8 cellular contexts compared by ENCODE assay signal in the genomic region with DNA sequence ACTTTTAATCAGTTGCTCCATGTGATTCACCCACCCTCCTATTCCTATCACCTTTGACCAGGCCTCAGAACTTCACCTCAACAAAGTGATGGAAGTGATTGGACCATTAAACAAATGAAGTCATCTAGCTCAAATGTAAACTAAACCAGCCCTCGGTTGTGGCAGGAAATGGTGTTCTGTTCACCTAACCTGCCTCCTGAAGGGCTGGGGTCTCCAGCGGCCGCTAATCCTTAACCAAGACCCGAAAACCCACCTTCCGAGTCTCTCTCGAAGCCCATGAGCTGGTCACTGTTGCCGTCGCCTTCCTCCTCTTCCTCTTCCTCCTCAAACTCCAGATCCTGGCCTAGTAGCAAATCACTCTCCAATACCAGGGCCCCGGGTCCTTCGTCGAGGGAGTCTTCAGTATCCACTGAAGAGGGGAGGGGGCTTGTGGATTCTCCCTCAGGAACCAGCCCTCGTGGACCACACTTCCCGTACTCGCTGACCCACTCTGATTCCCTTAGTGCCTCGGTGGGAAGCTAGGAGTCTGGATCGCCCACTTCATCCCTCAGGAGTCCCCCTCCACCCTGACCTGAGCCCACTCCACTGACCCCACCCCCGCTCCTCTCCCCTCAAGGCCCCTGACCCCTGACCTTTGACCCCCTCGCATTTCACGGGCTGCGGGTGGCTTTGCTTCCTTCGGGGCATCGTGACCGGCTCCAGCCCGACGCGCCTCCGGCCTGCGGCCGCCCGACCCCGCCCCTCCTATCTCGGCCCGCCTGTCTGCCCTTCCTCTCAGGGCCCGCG. TPM values are rescaled to one million over a fixed set of nuclear protein-coding genes. Genes with fewer than 3 reads are reported as not detected.
A peak's percentile ranks its signal among the peaks of the same experiment; 100 is the strongest.
DNase-seq lines count a peak whose midpoint lies in the region; ATAC-seq, FAIRE-seq and TF ChIP-seq lines count a peak whose summit lies in the region.

No MANE protein-coding gene starts in this region.

- TSS peak; percentile 12 for BruUV-seq in K562 (replicated peaks; lab: Mats Ljungman, UMichigan)

- peak overlapping the region; percentile 85 to 92 (median 89) for H3K4me3 Mint-ChIP-seq in immature natural killer cell

- TF ChIP-seq RAD21 in K562 (CRISPR knock-in tag; conservative IDR thresholded peaks at IDR 0.05 in 1 of 2, IDR thresholded peaks at IDR 0.05 in 1 of 2) = no peak

- H3K9ac ChIP-seq in K562 (ENCODE audit: insufficient read depth in 1 of 2, low read depth in 2 of 2, low read length in 2 of 2) = peak overlapping the region; percentile 83 to 94

- WGBS in K562 (ENCODE audit: insufficient coverage, low coverage, missing lambda C conversion rate) = 2% methylated on average over 33 of the region's 35 CpGs

- peak; percentile 82 for FAIRE-seq in K562 (lab: Jason Lieb, UNC)

- H3K4me1 Mint-ChIP-seq in immature natural killer cell = peaks cover 23 to 24% of the 10 kb centered on the region in 2 donors

- TF ChIP-seq POLR2A in K562 (conservative IDR thresholded peaks at IDR 0.05) (peak; percentile 34; the same call in 1 of the 2 replicates), gastrocnemius medialis (IDR thresholded peaks at IDR 0.05) (no peak)

- H3K27me3 Mint-ChIP-seq in immature natural killer cell (ENCODE audit: low read depth in 3 of 3) = peaks cover 0 to 13% (median 4%) of the 10 kb centered on the region in 3 donors

- POLR2A ChIA-PET in K562 (lab: Yijun Ruan, JAX) = interaction anchor here (0.6 to 4.3 kb wide), 16 partner anchors 10 to 294 kb away, joined by 3 to 41 read pairs (median 4); a partner anchor contains a TSS

- peak overlapping the region; percentile 84 for H3K4me3 ChIP-seq in K562
- peak overlapping the region; percentile 59 to 77 (median 70) for H3K4me3 ChIP-seq in gastrocnemius medialis

- H3K9me1 ChIP-seq in K562 (ENCODE audit: control insufficient read depth, insufficient read depth, low read length) = no peaks in the 10 kb centered on the region

- H3K9me3 Mint-ChIP-seq in immature natural killer cell = no peaks in the 10 kb centered on the region

- H3K4me2 ChIP-seq in K562 (ENCODE audit: insufficient read depth, low read length) = peak overlapping the region; percentile 95

- ATAC-seq in HG03064 (IDR thresholded peaks at IDR 0.05; ENCODE audit: low read depth, unreplicated experiment) (peak; percentile 22), K562 (peak; percentile 5), gastrocnemius medialis (peak; percentile 54 to 60), GM18909 (IDR thresholded peaks at IDR 0.05; ENCODE audit: poor library complexity, unreplicated experiment) (no peak)

- CTCF ChIA-PET in K562 (lab: Yijun Ruan, JAX; ENCODE audit: low intra/inter-chr PET ratio) = no interaction called here

- H3K79me2 ChIP-seq in K562 (ENCODE audit: control insufficient read depth, insufficient read depth, low read length) = peaks cover 16% of the 10 kb centered on the region; the same call in 2 of the 3 replicates

- no peak for TF ChIP-seq CTCF in K562 (IDR thresholded peaks at IDR 0.05 in 2 of 3, conservative IDR thresholded peaks at IDR 0.05 in 1 of 3; ENCODE audit: insufficient read depth in 2 of 3, low read depth in 1 of 3, low read length in 3 of 3)
- no peak for TF ChIP-seq CTCF in gastrocnemius medialis (IDR thresholded peaks at IDR 0.05 in 4 of 5, conservative IDR thresholded peaks at IDR 0.05 in 1 of 5)

- H3K4me1 ChIP-seq in K562 (replicated peaks in 1 of 2; ENCODE audit: control insufficient read depth in 2 of 2, insufficient read depth in 2 of 2, low read length in 2 of 2) = peaks cover 7 to 42% of the 10 kb centered on the region in 2 experiments
- H3K4me1 ChIP-seq in gastrocnemius medialis = peaks cover 18 to 19% of the 10 kb centered on the region in 2 donors

- H3K27ac ChIP-seq in K562 (ENCODE audit: extremely low read depth, low read depth, low read length) (peak overlapping the region; percentile 92), gastrocnemius medialis (peak overlapping the region; percentile 84 to 91 (median 88))

- in situ Hi-C loops in K562 (cut with MboI) = no loop called here
- in situ Hi-C loops in gastrocnemius medialis (cut with MboI; ENCODE audit: low sequenced_read_pairs in 4 of 4) = no loop called here

- H2AFZ ChIP-seq in K562 (ENCODE audit: low read depth, low read length) = peak overlapping the region; percentile 47

- H3K27ac Mint-ChIP-seq in immature natural killer cell = peak overlapping the region; percentile 85 to 95 (median 91)

- H3K9me3 ChIP-seq in K562 (replicated peaks; ENCODE audit: control insufficient read depth, insufficient read depth, low read depth, low read length) = no peaks in the 10 kb centered on the region
- no peaks in the 10 kb centered on the region for H3K9me3 ChIP-seq in gastrocnemius medialis

- TF ChIP-seq EP300 in K562 (IDR thresholded peaks at IDR 0.05; ENCODE audit: low read length) = no peak

- peaks cover 7 to 33% (median 13%) of the 10 kb centered on the region in 3 donors for H3K36me3 Mint-ChIP-seq in immature natural killer cell

- H3K36me3 ChIP-seq in K562 (ENCODE audit: control insufficient read depth, insufficient read depth, low read length) (peaks cover 81% of the 10 kb centered on the region), gastrocnemius medialis (peaks cover 0 to 68% of the 10 kb centered on the region in 2 donors)

- H3K27me3 ChIP-seq in K562 (ENCODE audit: control insufficient read depth in 2 of 2, insufficient read depth in 2 of 2, low read length in 2 of 2) = no peaks in the 10 kb centered on the region
- no peaks in the 10 kb centered on the region for H3K27me3 ChIP-seq in gastrocnemius medialis

- DNase-seq in NCI-H2029 (lab: John Stamatoyannopoulos, UW) = peak; percentile 33
- no peak for DNase-seq in NCI-H2029 treated with DMSO at 0.1 percent for 48 hours (lab: John Stamatoyannopoulos, UW)
- peak; percentile 30 to 84 (median 36) for DNase-seq in K562 (ENCODE audit: extremely low read depth in 1 of 4, low spot score in 3 of 4)
- DNase-seq in immature natural killer cell = peak; percentile 19 to 30 (median 26)
- DNase-seq in gastrocnemius medialis = peak; percentile 44 to 73

- intact Hi-C loops in K562 (cut with micrococcal nuclease) (no loop called here), gastrocnemius medialis (cut with DNase I; ENCODE audit: low total_unique reads) (loop anchor here (1.0 to 10.0 kb wide), 5 partner anchors 10 to 295 kb away; a partner anchor contains a TSS)

- H4K20me1 ChIP-seq in K562 (replicated peaks; ENCODE audit: control insufficient read depth, insufficient read depth, low read length) = no peaks in the 10 kb centered on the region

RNA-seq across cellular contexts. Expression of a gene that starts 0.5 kb away (rescaled TPM):
- 36.4 TPM for polyA plus RNA-seq in PFSK-1 (2012; ENCODE audit: insufficient read length, low read depth)
- 4.9 and 15.7 TPM in 2 replicates for total RNA-seq in K562 (2011; cell fraction: chromatin; rRNA removed; ENCODE audit: low replicate concordance)
- 17.0 and 17.3 TPM in 2 replicates for total RNA-seq in K562 (2011; cell fraction: nucleolus; rRNA removed)
- total RNA-seq in K562 (2011; cell fraction: nucleoplasm; rRNA removed) = 7.1 and 8.9 TPM in 2 replicates
- total RNA-seq in K562 (2014; rRNA removed) (6.7 and 8.0 TPM in 2 replicates), K562 (2014; rRNA removed; fragmentation: Illumina TruSeq; extraction: Trizol) (1.9 and 2.5 TPM in 2 replicates), K562 (2015; rRNA removed; fragmentation: Illumina TruSeq; extraction: Trizol) (7.1 TPM in 2 replicates), K562 (2021) (8.5 and 9.9 TPM in 2 replicates), gastrocnemius medialis (1 to 10 TPM; 2.0 to 7.6 (median 4.5) TPM)
- polyA plus RNA-seq in K562 (2011; rRNA removed) (4.4 and 6.6 TPM in 2 replicates), K562 (2014; fragmentation: Illumina TruSeq; extraction: Trizol) (4.1 and 7.4 TPM in 2 replicates), K562 (2014; fragmentation: Nextera tagmentation; extraction: Ambion mirVana) (under 1 TPM; 0.04 to 0.15 TPM), K562 (2014; rRNA removed) (9.7 and 13.6 TPM in 2 replicates), immature natural killer cell (1 to 10 TPM; 2.2 to 6.3 (median 2.7) TPM)
- 10.0 and 15.4 TPM in 2 replicates for polyA plus RNA-seq in K562 (2011; cell fraction: cytosol; rRNA removed)
- polyA plus RNA-seq in K562 (2011; cell fraction: nucleus; rRNA removed) = 19.1 and 33.8 TPM in 2 replicates
- polyA plus RNA-seq in K562 (2012) = 7.6 and 12.8 TPM in 2 replicates
- polyA minus RNA-seq in K562 (2011; rRNA and poly(A)+ RNA removed) = 1.9 and 2.3 TPM in 2 replicates
- 2.7 and 4.6 TPM in 2 replicates for polyA minus RNA-seq in K562 (2011; cell fraction: cytosol; rRNA and poly(A)+ RNA removed)
- polyA minus RNA-seq in K562 (2011; cell fraction: nucleus; rRNA and poly(A)+ RNA removed) = 9.6 and 10.2 TPM in 2 replicates

RNA-seq across cellular contexts. Expression of a gene that starts 9.6 kb away (rescaled TPM):
- 143 TPM for polyA plus RNA-seq in PFSK-1 (2012; ENCODE audit: insufficient read length, low read depth)
- 127 and 249 TPM in 2 replicates for total RNA-seq in K562 (2011; cell fraction: chromatin; rRNA removed; ENCODE audit: low replicate concordance)
- 127 and 149 TPM in 2 replicates for total RNA-seq in K562 (2011; cell fraction: nucleolus; rRNA removed)
- total RNA-seq in K562 (2011; cell fraction: nucleoplasm; rRNA removed) = 132 and 134 TPM in 2 replicates
- total RNA-seq in K562 (2014; rRNA removed) = 61.7 and 80.4 TPM in 2 replicates
- total RNA-seq in K562 (2014; rRNA removed; fragmentation: Illumina TruSeq; extraction: Trizol) = 44.1 and 45.3 TPM in 2 replicates
- total RNA-seq in K562 (2015; rRNA removed; fragmentation: Illumina TruSeq; extraction: Trizol) = 53.2 and 54.6 TPM in 2 replicates
- 72.5 and 75.7 TPM in 2 replicates for total RNA-seq in K562 (2021)
- 45.8 and 57.3 TPM in 2 replicates for polyA plus RNA-seq in K562 (2011; rRNA removed)
- polyA plus RNA-seq in K562 (2011; cell fraction: cytosol; rRNA removed) = 65.9 and 86.7 TPM in 2 replicates
- polyA plus RNA-seq in K562 (2011; cell fraction: nucleus; rRNA removed) = 129 and 142 TPM in 2 replicates
- 64.3 and 80.0 TPM in 2 replicates for polyA plus RNA-seq in K562 (2012)
- polyA plus RNA-seq in K562 (2014; fragmentation: Illumina TruSeq; extraction: Trizol) = 44.2 and 57.6 TPM in 2 replicates
- 1 to 10 TPM; 3.0 to 7.5 TPM for polyA plus RNA-seq in K562 (2014; fragmentation: Nextera tagmentation; extraction: Ambion mirVana)
- polyA plus RNA-seq in K562 (2014; rRNA removed) = 58.7 and 60.2 TPM in 2 replicates
- polyA minus RNA-seq in K562 (2011; rRNA and poly(A)+ RNA removed) = 62.0 and 62.2 TPM in 2 replicates
- polyA minus RNA-seq in K562 (2011; cell fraction: cytosol; rRNA and poly(A)+ RNA removed) = 33.1 and 37.9 TPM in 2 replicates
- polyA minus RNA-seq in K562 (2011; cell fraction: nucleus; rRNA and poly(A)+ RNA removed) = 67.2 and 89.5 TPM in 2 replicates
- polyA plus RNA-seq in immature natural killer cell = 100 to 1,000 TPM; 236 to 321 (median 261) TPM
- total RNA-seq in gastrocnemius medialis = 10 to 100 TPM; 47.2 to 91.5 (median 56.3) TPM

RNA-seq across cellular contexts. Expression of a gene that starts 9.9 kb away (rescaled TPM):
- 121 TPM for polyA plus RNA-seq in PFSK-1 (2012; ENCODE audit: insufficient read length, low read depth)
- 108 and 141 TPM in 2 replicates for total RNA-seq in K562 (2011; cell fraction: chromatin; rRNA removed; ENCODE audit: low replicate concordance)
- total RNA-seq in K562 (2011; cell fraction: nucleolus; rRNA removed) = 58.2 and 64.9 TPM in 2 replicates
- total RNA-seq in K562 (2011; cell fraction: nucleoplasm; rRNA removed) = 81.0 and 82.5 TPM in 2 replicates
- total RNA-seq in K562 (2014; rRNA removed) (63.6 and 66.0 TPM in 2 replicates), K562 (2014; rRNA removed; fragmentation: Illumina TruSeq; extraction: Trizol) (43.3 and 45.4 TPM in 2 replicates), K562 (2015; rRNA removed; fragmentation: Illumina TruSeq; extraction: Trizol) (45.3 and 46.8 TPM in 2 replicates), K562 (2021) (57.0 and 66.6 TPM in 2 replicates), gastrocnemius medialis (10 to 100 TPM; 50.5 to 57.9 (median 53.8) TPM)
- polyA plus RNA-seq in K562 (2011; rRNA removed) (53.1 and 64.8 TPM in 2 replicates), K562 (2014; fragmentation: Illumina TruSeq; extraction: Trizol) (68.0 and 80.3 TPM in 2 replicates), K562 (2014; fragmentation: Nextera tagmentation; extraction: Ambion mirVana) (10 to 100 TPM; 29.7 to 48.6 TPM), K562 (2014; rRNA removed) (58.9 and 60.8 TPM in 2 replicates), immature natural killer cell (10 to 100 TPM; 21.3 to 33.1 (median 24.7) TPM)
- 57.9 and 64.5 TPM in 2 replicates for polyA plus RNA-seq in K562 (2011; cell fraction: cytosol; rRNA removed)
- 175 and 198 TPM in 2 replicates for polyA plus RNA-seq in K562 (2011; cell fraction: nucleus; rRNA removed)
- 64.3 and 82.9 TPM in 2 replicates for polyA plus RNA-seq in K562 (2012)
- polyA minus RNA-seq in K562 (2011; rRNA and poly(A)+ RNA removed) = 68.8 and 94.7 TPM in 2 replicates
- polyA minus RNA-seq in K562 (2011; cell fraction: cytosol; rRNA and poly(A)+ RNA removed) = 19.7 and 35.4 TPM in 2 replicates
- 24.2 and 39.8 TPM in 2 replicates for polyA minus RNA-seq in K562 (2011; cell fraction: nucleus; rRNA and poly(A)+ RNA removed)

RNA-seq across cellular contexts. Expression of a gene that starts 23.5 kb away (rescaled TPM):
- polyA plus RNA-seq in PFSK-1 (2012; ENCODE audit: insufficient read length, low read depth) = 48.1 TPM
- 217 and 308 TPM in 2 replicates for total RNA-seq in K562 (2011; cell fraction: chromatin; rRNA removed; ENCODE audit: low replicate concordance)
- 145 and 163 TPM in 2 replicates for total RNA-seq in K562 (2011; cell fraction: nucleolus; rRNA removed)
- 162 and 165 TPM in 2 replicates for total RNA-seq in K562 (2011; cell fraction: nucleoplasm; rRNA removed)
- total RNA-seq in K562 (2014; rRNA removed) = 38.6 and 64.7 TPM in 2 replicates
- 49.2 and 51.3 TPM in 2 replicates for total RNA-seq in K562 (2014; rRNA removed; fragmentation: Illumina TruSeq; extraction: Trizol)
- total RNA-seq in K562 (2015; rRNA removed; fragmentation: Illumina TruSeq; extraction: Trizol) = 53.0 and 57.9 TPM in 2 replicates
- 70.0 and 85.2 TPM in 2 replicates for total RNA-seq in K562 (2021)
- 96.6 and 116 TPM in 2 replicates for polyA plus RNA-seq in K562 (2011; rRNA removed)
- 91.3 and 92.7 TPM in 2 replicates for polyA plus RNA-seq in K562 (2011; cell fraction: cytosol; rRNA removed)
- 240 and 356 TPM in 2 replicates for polyA plus RNA-seq in K562 (2011; cell fraction: nucleus; rRNA removed)
- polyA plus RNA-seq in K562 (2012) = 61.2 and 64.8 TPM in 2 replicates
- polyA plus RNA-seq in K562 (2014; fragmentation: Illumina TruSeq; extraction: Trizol) = 84.4 and 96.8 TPM in 2 replicates
- 10 to 100 TPM; 35.5 to 40.2 TPM for polyA plus RNA-seq in K562 (2014; fragmentation: Nextera tagmentation; extraction: Ambion mirVana)
- polyA plus RNA-seq in K562 (2014; rRNA removed) = 62.4 and 65.8 TPM in 2 replicates
- polyA minus RNA-seq in K562 (2011; rRNA and poly(A)+ RNA removed) = 62.6 and 74.7 TPM in 2 replicates
- 33.3 and 43.0 TPM in 2 replicates for polyA minus RNA-seq in K562 (2011; cell fraction: cytosol; rRNA and poly(A)+ RNA removed)
- 40.9 and 68.3 TPM in 2 replicates for polyA minus RNA-seq in K562 (2011; cell fraction: nucleus; rRNA and poly(A)+ RNA removed)
- polyA plus RNA-seq in immature natural killer cell = 10 to 100 TPM; 22.1 to 43.7 (median 34.7) TPM
- total RNA-seq in gastrocnemius medialis = 10 to 100 TPM; 25.3 to 45.6 (median 40.5) TPM

RNA-seq across cellular contexts. Expression of a gene that starts 29.4 kb away (rescaled TPM):
- polyA plus RNA-seq in PFSK-1 (2012; ENCODE audit: insufficient read length, low read depth) = 174 TPM
- total RNA-seq in K562 (2011; cell fraction: chromatin; rRNA removed; ENCODE audit: low replicate concordance) = 48.4 and 56.6 TPM in 2 replicates
- 33.4 and 34.7 TPM in 2 replicates for total RNA-seq in K562 (2011; cell fraction: nucleolus; rRNA removed)
- 40.2 and 54.0 TPM in 2 replicates for total RNA-seq in K562 (2011; cell fraction: nucleoplasm; rRNA removed)
- total RNA-seq in K562 (2014; rRNA removed) (164 and 176 TPM in 2 replicates), K562 (2014; rRNA removed; fragmentation: Illumina TruSeq; extraction: Trizol) (153 and 155 TPM in 2 replicates), K562 (2015; rRNA removed; fragmentation: Illumina TruSeq; extraction: Trizol) (183 and 191 TPM in 2 replicates), K562 (2021) (154 and 173 TPM in 2 replicates), gastrocnemius medialis (100 to 1,000 TPM in 1 of 4 donors, 10 to 100 TPM in 3; 47.2 to 111 (median 92.2) TPM)
- polyA plus RNA-seq in K562 (2011; rRNA removed) (77.9 and 86.0 TPM in 2 replicates), K562 (2014; fragmentation: Illumina TruSeq; extraction: Trizol) (221 and 230 TPM in 2 replicates), K562 (2014; fragmentation: Nextera tagmentation; extraction: Ambion mirVana) (10 to 100 TPM; 61.7 to 88.8 TPM), K562 (2014; rRNA removed) (116 and 136 TPM in 2 replicates), immature natural killer cell (100 to 1,000 TPM in 2 of 3 donors, 10 to 100 TPM in 1; 71.3 to 116 (median 104) TPM)
- polyA plus RNA-seq in K562 (2011; cell fraction: cytosol; rRNA removed) = 68.2 and 68.5 TPM in 2 replicates
- 59.6 and 69.6 TPM in 2 replicates for polyA plus RNA-seq in K562 (2011; cell fraction: nucleus; rRNA removed)
- 132 and 162 TPM in 2 replicates for polyA plus RNA-seq in K562 (2012)
- 168 and 174 TPM in 2 replicates for polyA minus RNA-seq in K562 (2011; rRNA and poly(A)+ RNA removed)
- 88.1 and 100 TPM in 2 replicates for polyA minus RNA-seq in K562 (2011; cell fraction: cytosol; rRNA and poly(A)+ RNA removed)
- 14.1 and 18.0 TPM in 2 replicates for polyA minus RNA-seq in K562 (2011; cell fraction: nucleus; rRNA and poly(A)+ RNA removed)
